ENCODE assay signal across 15 cellular contexts in genomic region chr9:82275531-82275930, GRCh38.
DNase-seq lines count a peak whose midpoint lies in the region; FAIRE-seq and TF ChIP-seq lines count a peak whose summit lies in the region.
"Had no signal": no experiment of that assay in that cellular context is flagged by ENCODE, and none has a peak within 500 bp of the region (broad histone marks: within the 10 kb centered on the region; RNA-seq: fewer than 3 reads in every experiment).

No MANE protein-coding gene starts in this region.

- FAIRE-seq in bronchial epithelial cell (lab: Jason Lieb, UNC), result no peak
- FAIRE-seq: A204.1, G401.6, GM12891 had no signal

- TF ChIP-seq CTCF in HEK293 (tag by site-specific recombination; IDR thresholded peaks at IDR 0.05) (no peak), bronchial epithelial cell (IDR thresholded peaks at IDR 0.05; ENCODE audit: insufficient read depth, low read length, severe bottlenecking) (no peak)

- H3K9me3 ChIP-seq in HEK293 (ENCODE audit: control insufficient read depth, insufficient read depth, low read depth, low read length), result no peaks in the 10 kb centered on the region

- CTCF ChIA-PET in HEK293 (lab: Yijun Ruan, JAX), result interaction anchor here (0.5 kb wide), 1 partner anchor 615 kb away, joined by 3 read pairs; no protein-coding TSS in a partner anchor

- intact Hi-C loops in cardiac septum (cut with DNase I), result no loop called here

- no peaks in the 10 kb centered on the region for H3K27me3 ChIP-seq in bronchial epithelial cell (ENCODE audit: control insufficient read depth, insufficient read depth, low read length)

- H3K4me3 ChIP-seq in HEK293 (ENCODE audit: low read depth, low read length), result no peak overlapping the region
- H3K4me3 ChIP-seq in bronchial epithelial cell (ENCODE audit: low read depth, low read length), result no peak overlapping the region

- no peak overlapping the region for H3K27ac ChIP-seq in HEK293 (ENCODE audit: extremely low read depth, low read depth, low read length)

- DNase-seq in bronchial epithelial cell (ENCODE audit: low read depth) (peak; percentile 45), kidney glomerular epithelial cell (lab: John Stamatoyannopoulos, UW) (peak; percentile 23), NCI-H2196 (lab: John Stamatoyannopoulos, UW; ENCODE audit: unreplicated experiment) (no peak), cardiac septum (ENCODE audit: low spot score) (no peak), SIG-M5 (lab: John Stamatoyannopoulos, UW) (no peak)
- no peak for DNase-seq in activated CD4-positive, alpha-beta T cell treated with anti-CD3 and anti-CD28 coated beads for 4 hours
- DNase-seq: C1 segment of cervical spinal cord; CD4-positive, alpha-beta T cell; DMS79; EL; HCEC 1CT had no signal

- POLR2A ChIA-PET in HEK293 (lab: Yijun Ruan, JAX), result no interaction called here

- H3K4me1 ChIP-seq in HEK293 (ENCODE audit: control insufficient read depth, insufficient read depth, low read length), result no peaks in the 10 kb centered on the region

- H3K36me3 ChIP-seq in HEK293 (ENCODE audit: control insufficient read depth in 2 of 2, insufficient read depth in 1 of 2, low read length in 2 of 2), result no peaks in the 10 kb centered on the region
- no peaks in the 10 kb centered on the region for H3K36me3 ChIP-seq in bronchial epithelial cell (ENCODE audit: control insufficient read depth, insufficient read depth, low read length)

TF ChIP-seq in HEK293, 187 proteins besides CTCF, POLR2A, EP300 and RAD21:
- TF ChIP-seq SP7 (tag by site-specific recombination; IDR thresholded peaks at IDR 0.05) (peak; percentile 78), KLF7 (tag by site-specific recombination; IDR thresholded peaks at IDR 0.05; ENCODE audit: borderline replicate concordance) (no peak)

Comparison
In these comparisons a context has a peak if more than half of its experiments do, and no peak if none do; other contexts are left out.
1. DNase-seq: peak in bronchial epithelial cell (single experiment) and kidney glomerular epithelial cell (single experiment); none in NCI-H2196 (single experiment), cardiac septum (single experiment), activated CD4-positive, alpha-beta T cell treated with anti-CD3 and anti-CD28 coated beads for 4 hours (0 of 2) and SIG-M5 (single experiment).